In the genomic region with DNA sequence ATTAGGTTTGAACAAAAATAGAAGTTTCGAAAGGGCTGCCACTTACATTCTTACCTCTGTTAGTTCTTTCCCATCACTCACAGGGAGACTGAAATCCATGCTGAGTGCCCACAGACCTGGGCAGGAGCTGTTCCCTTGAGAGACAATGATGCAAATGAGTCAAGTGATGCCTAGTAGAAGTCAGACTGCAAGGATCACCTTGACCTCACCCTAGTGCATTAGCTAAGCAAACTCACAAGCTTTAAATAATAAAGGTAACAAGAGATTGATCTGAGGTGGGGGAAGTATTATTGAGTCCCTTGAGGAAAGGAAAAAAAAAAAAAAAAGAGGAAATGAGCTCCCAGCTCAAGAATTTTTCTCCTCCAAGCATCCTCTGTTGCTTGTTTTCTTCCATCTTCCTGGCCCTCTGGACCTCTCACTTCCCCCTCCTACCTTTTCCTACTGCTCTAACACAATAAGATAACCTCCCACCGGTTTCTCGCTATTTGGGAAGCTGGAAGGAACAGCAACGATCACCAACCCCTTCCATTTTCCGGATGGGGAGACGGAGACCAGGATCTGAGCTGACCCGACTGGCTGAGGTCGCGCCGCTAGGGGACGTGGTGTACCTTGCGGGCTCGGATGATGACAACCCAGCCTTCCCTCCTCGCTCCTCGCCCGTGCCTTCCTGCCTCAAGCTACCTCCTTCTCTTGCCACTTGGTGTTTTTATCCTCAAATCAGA, we compare ENCODE assay signal across 1 cellular context.
TF ChIP-seq lines count a peak whose summit lies in the region.

No MANE protein-coding gene starts in this region.

TF ChIP-seq in IMR-90, 13 proteins besides CTCF, POLR2A, EP300 and RAD21 (continued from another document):
- TF ChIP-seq, protein P1, sequence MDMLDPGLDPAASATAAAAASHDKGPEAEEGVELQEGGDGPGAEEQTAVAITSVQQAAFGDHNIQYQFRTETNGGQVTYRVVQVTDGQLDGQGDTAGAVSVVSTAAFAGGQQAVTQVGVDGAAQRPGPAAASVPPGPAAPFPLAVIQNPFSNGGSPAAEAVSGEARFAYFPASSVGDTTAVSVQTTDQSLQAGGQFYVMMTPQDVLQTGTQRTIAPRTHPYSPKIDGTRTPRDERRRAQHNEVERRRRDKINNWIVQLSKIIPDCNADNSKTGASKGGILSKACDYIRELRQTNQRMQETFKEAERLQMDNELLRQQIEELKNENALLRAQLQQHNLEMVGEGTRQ (IDR thresholded peaks at IDR 0.05; ENCODE audit: low read depth, low read length): no peak
- TF ChIP-seq CEBPB (IDR thresholded peaks at IDR 0.05; ENCODE audit: low read depth, low read length) (no peak), BHLHE40 (IDR thresholded peaks at IDR 0.05; ENCODE audit: low read depth, low read length) (peak; percentile 29; the same call in 1 of the 2 replicates)
